10 cellular contexts compared by ENCODE assay signal in the genomic region with DNA sequence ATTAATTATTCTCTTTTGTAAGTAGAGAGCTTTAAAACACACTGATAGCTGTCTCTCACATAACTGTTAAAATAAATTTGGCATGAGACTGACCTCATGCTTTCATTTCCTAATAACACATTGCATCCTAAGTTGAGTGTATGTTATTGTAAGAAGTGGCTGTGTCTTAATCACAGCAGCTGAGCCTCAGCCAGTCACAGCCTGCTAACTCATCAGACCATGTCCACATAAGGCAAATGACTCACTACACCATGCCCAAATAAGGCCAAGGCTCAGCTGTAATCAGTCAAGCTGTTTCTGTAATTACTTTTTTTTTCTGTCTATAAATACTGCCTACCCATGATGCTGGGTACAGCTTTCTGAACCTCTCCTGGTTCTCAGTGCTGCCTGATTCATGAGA.
A peak's percentile ranks its signal among the peaks of the same experiment; 100 is the strongest.
DNase-seq lines count a peak whose midpoint lies in the region; ATAC-seq, FAIRE-seq and TF ChIP-seq lines count a peak whose summit lies in the region.
"Had no signal": no experiment of that assay in that cellular context is flagged by ENCODE, and none has a peak within 500 bp of the region (broad histone marks: within the 10 kb centered on the region; RNA-seq: fewer than 3 reads in every experiment).

No MANE protein-coding gene starts in this region.

- H3K79me2 ChIP-seq in mammary epithelial cell (ENCODE audit: insufficient read depth, low read length) = no peaks in the 10 kb centered on the region

- H3K9me3 Mint-ChIP-seq in MCF 10A (ENCODE audit: unreplicated experiment) = peaks cover 7% of the 10 kb centered on the region

- no peaks in the 10 kb centered on the region for H3K27me3 Mint-ChIP-seq in MCF 10A (ENCODE audit: insufficient read depth, unreplicated experiment)

- in situ Hi-C loops in mammary epithelial cell (cut with MboI; ENCODE audit: low sequenced_read_pairs in 2 of 2) = no loop called here

- TF ChIP-seq POLR2A in breast epithelium (IDR thresholded peaks at IDR 0.05) (no peak), GM18505 (IDR thresholded peaks at IDR 0.05; ENCODE audit: borderline replicate concordance, extremely low read depth, insufficient read depth, insufficient read length) (no peak), H54 (IDR thresholded peaks at IDR 0.05; ENCODE audit: low read depth, low read length) (no peak)

- intact Hi-C loops in MCF 10A (cut with micrococcal nuclease) = no loop called here
- intact Hi-C loops in breast epithelium (cut with DNase I; ENCODE audit: low total_unique reads) = no loop called here
- intact Hi-C loops in mammary epithelial cell (cut with micrococcal nuclease) = no loop called here

- FAIRE-seq in H54 (lab: Jason Lieb, UNC) = no peak

- H4K20me1 ChIP-seq in mammary epithelial cell (ENCODE audit: insufficient read depth, low read length) = no peaks in the 10 kb centered on the region

- H3K4me3 ChIP-seq in breast epithelium (no peak overlapping the region), mammary epithelial cell (replicated peaks in 1 of 3; ENCODE audit: insufficient read depth in 1 of 3, low read depth in 2 of 3, low read length in 3 of 3) (no peak overlapping the region)
- H3K4me3 ChIP-seq: thyroid gland had no signal

- POLR2A ChIA-PET in MCF 10A (lab: Yijun Ruan, JAX) = no interaction called here

- peak overlapping the region; percentile 28 for H3K27ac Mint-ChIP-seq in MCF 10A (ENCODE audit: low read depth, unreplicated experiment)
- H3K27ac Mint-ChIP-seq: activated naive CD4-positive, alpha-beta T cell treated with anti-CD3 and anti-CD28 coated beads for 36 hours had no signal

- H3K4me1 ChIP-seq in breast epithelium = no peaks in the 10 kb centered on the region
- H3K4me1 ChIP-seq in mammary epithelial cell (ENCODE audit: insufficient read depth, low read length) = no peaks in the 10 kb centered on the region
- H3K4me1 ChIP-seq: thyroid gland had no signal

- ATAC-seq in HG03571 (IDR thresholded peaks at IDR 0.05; ENCODE audit: unreplicated experiment) = peak; percentile 52
- ATAC-seq in GM18505 (IDR thresholded peaks at IDR 0.05; ENCODE audit: unreplicated experiment) = no peak

- H3K27me3 ChIP-seq in breast epithelium (no peaks in the 10 kb centered on the region), mammary epithelial cell (ENCODE audit: insufficient read depth, low read length) (no peaks in the 10 kb centered on the region)
- H3K27me3 ChIP-seq: thyroid gland had no signal

- CTCF ChIA-PET in MCF 10A (lab: Yijun Ruan, JAX) = interaction anchor here (0.7 kb wide), 1 partner anchor 151 kb away, joined by 3 read pairs; no protein-coding TSS in a partner anchor
- CTCF ChIA-PET in mammary epithelial cell (lab: Charles Lee; ENCODE audit: low non-redundant PET) = no interaction called here

- peaks cover 9% of the 10 kb centered on the region for H3K36me3 Mint-ChIP-seq in MCF 10A (ENCODE audit: insufficient read depth, unreplicated experiment)

- H3K4me3 Mint-ChIP-seq in MCF 10A (ENCODE audit: unreplicated experiment) = no peak overlapping the region
- H3K4me3 Mint-ChIP-seq: activated naive CD4-positive, alpha-beta T cell treated with anti-CD3 and anti-CD28 coated beads for 36 hours had no signal

- H3K27ac ChIP-seq in breast epithelium (no peak overlapping the region), mammary epithelial cell (ENCODE audit: insufficient read depth, low read depth, low read length) (no peak overlapping the region)
- H3K27ac ChIP-seq: thyroid gland had no signal

- DNase-seq in MCF 10A (ENCODE audit: unreplicated experiment) (peak; percentile 69), breast epithelium (ENCODE audit: low spot score in 2 of 2) (no peak), mammary epithelial cell (peak; percentile 34), NCI-H774 (lab: John Stamatoyannopoulos, UW) (no peak), H54 (ENCODE audit: insufficient read length, low spot score) (no peak), COLO668 (lab: John Stamatoyannopoulos, UW; ENCODE audit: unreplicated experiment) (no peak)
- DNase-seq: activated naive CD4-positive, alpha-beta T cell treated with anti-CD3 and anti-CD28 coated beads for 36 hours; thyroid gland had no signal

- H3K4me1 Mint-ChIP-seq in MCF 10A (ENCODE audit: insufficient read depth, unreplicated experiment) = peaks cover 14% of the 10 kb centered on the region

- no peak for TF ChIP-seq CTCF in MCF 10A (IDR thresholded peaks at IDR 0.05; ENCODE audit: unreplicated experiment)
- no peak for TF ChIP-seq CTCF in breast epithelium (IDR thresholded peaks at IDR 0.05)
- TF ChIP-seq CTCF in mammary epithelial cell (conservative IDR thresholded peaks at IDR 0.05 in 1 of 2, IDR thresholded peaks at IDR 0.05 in 1 of 2; ENCODE audit: extremely low read depth in 1 of 2, insufficient read depth in 1 of 2, low read depth in 1 of 2, low read length in 2 of 2) = no peak

- H3K4me2 ChIP-seq in mammary epithelial cell (ENCODE audit: insufficient read depth, low read depth, low read length) = no peak overlapping the region

- no peak overlapping the region for H3K9ac ChIP-seq in mammary epithelial cell (ENCODE audit: insufficient read depth, low read length)

- dilution Hi-C loops in mammary epithelial cell (cut with HindIII; ENCODE audit: low sequenced_read_pairs) = no loop called here

- no peak overlapping the region for H2AFZ ChIP-seq in mammary epithelial cell (ENCODE audit: low read depth, low read length)

- no peaks in the 10 kb centered on the region for H3K36me3 ChIP-seq in breast epithelium
- H3K36me3 ChIP-seq in mammary epithelial cell (ENCODE audit: insufficient read depth, low read length) = no peaks in the 10 kb centered on the region
- H3K36me3 ChIP-seq: thyroid gland had no signal

- BruUV-seq in MCF 10A (replicated peaks; lab: Mats Ljungman, UMichigan) (no TSS peak), mammary epithelial cell (replicated peaks; lab: Mats Ljungman, UMichigan) (no TSS peak)

- peaks cover 0 to 5% of the 10 kb centered on the region in 2 donors for H3K9me3 ChIP-seq in breast epithelium
- no peaks in the 10 kb centered on the region for H3K9me3 ChIP-seq in mammary epithelial cell (replicated peaks; ENCODE audit: insufficient read depth, low read length)
- H3K9me3 ChIP-seq: thyroid gland had no signal

Comparison
In these comparisons a context has a peak if more than half of its experiments do, and no peak if none do; other contexts are left out.
1. DNase-seq: peak in MCF 10A (single experiment) and mammary epithelial cell (single experiment); none in breast epithelium (0 of 2), NCI-H774 (single experiment), H54 (single experiment) and COLO668 (single experiment).